ENCODE assay signal across 8 cellular contexts in genomic region chr17:40284085-40284713, GRCh38. TPM values are rescaled to one million over a fixed set of nuclear protein-coding genes. Genes with fewer than 3 reads are reported as not detected.
A peak's percentile ranks its signal among the peaks of the same experiment; 100 is the strongest.
DNase-seq lines count a peak whose midpoint lies in the region; ATAC-seq and TF ChIP-seq lines count a peak whose summit lies in the region.

No MANE protein-coding gene starts in this region.

- no peak for ATAC-seq in HG02588 (IDR thresholded peaks at IDR 0.05; ENCODE audit: unreplicated experiment)

- H3K4me1 ChIP-seq in SJCRH30 (peaks cover 26% of the 10 kb centered on the region), esophagus muscularis mucosa (peaks cover 21 to 37% (median 31%) of the 10 kb centered on the region in 4 donors), prostate gland (replicated peaks) (peaks cover 4% of the 10 kb centered on the region)

- DNase-seq in EH (ENCODE audit: low read depth) (peak; percentile 96), SJCRH30 (peak; percentile 58 to 65), esophagus muscularis mucosa (ENCODE audit: extremely low spot score) (no peak), prostate gland (ENCODE audit: low spot score) (peak; percentile 76), NCI-H2227 treated with DMSO at 0.1 percent for 48 hours (lab: John Stamatoyannopoulos, UW) (no peak), SK-N-DZ (ENCODE audit: low spot score) (no peak)
- no peak for DNase-seq in effector CD8-positive, alpha-beta T cell (lab: John Stamatoyannopoulos, UW)

- TF ChIP-seq POLR2A in esophagus muscularis mucosa (IDR thresholded peaks at IDR 0.05; ENCODE audit: low read depth) (no peak), prostate gland (IDR thresholded peaks at IDR 0.05) (no peak)

- H3K36me3 ChIP-seq in SJCRH30, result peaks cover 3% of the 10 kb centered on the region
- peaks cover 13 to 34% (median 26%) of the 10 kb centered on the region in 4 donors for H3K36me3 ChIP-seq in esophagus muscularis mucosa
- H3K36me3 ChIP-seq in prostate gland, result no peaks in the 10 kb centered on the region

- intact Hi-C loops in esophagus muscularis mucosa (cut with DNase I), result no loop called here
- intact Hi-C loops in prostate gland (cut with DNase I), result no loop called here

- no peaks in the 10 kb centered on the region for H3K27me3 ChIP-seq in SJCRH30
- H3K27me3 ChIP-seq in esophagus muscularis mucosa, result no peaks in the 10 kb centered on the region
- H3K27me3 ChIP-seq in prostate gland (replicated peaks; ENCODE audit: insufficient read depth), result no peaks in the 10 kb centered on the region

- H3K9me3 ChIP-seq in SJCRH30 (replicated peaks), result no peaks in the 10 kb centered on the region
- H3K9me3 ChIP-seq in esophagus muscularis mucosa, result no peaks in the 10 kb centered on the region
- H3K9me3 ChIP-seq in prostate gland, result no peaks in the 10 kb centered on the region

- TF ChIP-seq CTCF in esophagus muscularis mucosa (IDR thresholded peaks at IDR 0.05) (peak in 1 of 3 experiments; percentile 41), prostate gland (IDR thresholded peaks at IDR 0.05) (no peak)

- 53% methylated on average over 2 of the region's 2 CpGs for WGBS in esophagus muscularis mucosa
- 30% methylated on average over 2 of the region's 2 CpGs for WGBS in prostate gland

- H3K27ac ChIP-seq in SJCRH30, result peak overlapping the region; percentile 80
- H3K27ac ChIP-seq in esophagus muscularis mucosa (replicated peaks in 1 of 4), result peak overlapping the region; percentile 29 to 58 (median 48)
- H3K27ac ChIP-seq in prostate gland, result peak overlapping the region; percentile 44 to 48

- H3K4me3 ChIP-seq in SJCRH30, result no peak overlapping the region
- H3K4me3 ChIP-seq in esophagus muscularis mucosa, result no peak overlapping the region
- H3K4me3 ChIP-seq in prostate gland, result no peak overlapping the region

- no peak for TF ChIP-seq EP300 in esophagus muscularis mucosa (IDR thresholded peaks at IDR 0.05)

RNA-seq across cellular contexts. Expression of gene CDC6, which starts 3.5 kb away (rescaled TPM):
- 89.3 and 97.0 TPM in 2 replicates for total RNA-seq in SJCRH30 (2014; rRNA removed; shearing (Covaris generic))
- total RNA-seq in esophagus muscularis mucosa, result under 1 TPM; 0.32 to 0.83 (median 0.44) TPM
- total RNA-seq in prostate gland, result 10 to 100 TPM in 1 of 2 donors, 1 to 10 TPM in 1; 2.1 to 10.3 TPM
- polyA plus RNA-seq in SK-N-DZ (2014; cell fraction: cytosol; rRNA removed), result 87.3 and 102 TPM in 2 replicates
- 47.1 and 49.5 TPM in 2 replicates for polyA plus RNA-seq in SK-N-DZ (2014; cell fraction: nucleus; rRNA removed)

RNA-seq across cellular contexts. Expression of gene RARA, which starts 24.8 kb away (rescaled TPM):
- total RNA-seq in SJCRH30 (2014; rRNA removed; shearing (Covaris generic)), result 42.3 and 43.2 TPM in 2 replicates
- total RNA-seq in esophagus muscularis mucosa, result 10 to 100 TPM; 26.2 to 53.5 (median 52.2) TPM
- 10 to 100 TPM; 24.4 to 70.6 TPM for total RNA-seq in prostate gland
- 42.3 and 43.5 TPM in 2 replicates for polyA plus RNA-seq in SK-N-DZ (2014; cell fraction: cytosol; rRNA removed)
- 27.0 and 42.6 TPM in 2 replicates for polyA plus RNA-seq in SK-N-DZ (2014; cell fraction: nucleus; rRNA removed)

Comparison
In these comparisons a context has a peak if more than half of its experiments do, and no peak if none do; other contexts are left out.
1. DNase-seq: peak in EH (single experiment), SJCRH30 (2 of 2) and prostate gland (single experiment); none in esophagus muscularis mucosa (single experiment), NCI-H2227 treated with DMSO at 0.1 percent for 48 hours (single experiment), SK-N-DZ (single experiment) and effector CD8-positive, alpha-beta T cell (single experiment).
2. Peak in every context shown above with its lines, with median percentiles within 50 percentile points of each other: H3K27ac ChIP-seq.